19 cellular contexts compared by ENCODE assay signal in the genomic region with DNA sequence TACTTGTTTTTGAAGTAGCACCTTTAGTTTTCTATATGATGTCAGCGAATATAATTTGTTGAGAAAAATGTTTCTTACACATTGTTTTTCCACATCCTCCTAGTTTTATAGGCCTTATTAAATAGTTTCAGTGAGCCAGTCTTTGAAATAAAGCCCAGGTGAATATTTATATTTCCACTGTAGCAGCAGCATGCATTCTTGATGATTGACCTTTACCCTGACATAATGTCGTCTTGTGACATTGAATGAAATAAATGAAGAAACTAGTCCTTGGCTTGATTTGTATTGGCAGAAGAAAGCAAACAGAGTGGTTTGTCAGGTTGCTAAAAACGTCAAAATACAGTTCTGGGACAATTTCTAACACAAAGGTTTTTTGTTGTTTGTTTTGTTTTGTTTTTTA.
DNase-seq lines count a peak whose midpoint lies in the region; ATAC-seq, FAIRE-seq and TF ChIP-seq lines count a peak whose summit lies in the region.
"Had no signal": no experiment of that assay in that cellular context is flagged by ENCODE, and none has a peak within 500 bp of the region (broad histone marks: within the 10 kb centered on the region; RNA-seq: fewer than 3 reads in every experiment).

No MANE protein-coding gene starts in this region.

- H3K4me1 Mint-ChIP-seq in Calu3 (ENCODE audit: low read depth, unreplicated experiment) = peaks cover 51% of the 10 kb centered on the region

- no peak overlapping the region for H3K4me2 ChIP-seq in HepG2 (ENCODE audit: low read depth, low read length)
- H3K4me2 ChIP-seq: BLaER1 treated with 17β-estradiol and CSF1 and Interleukin-3, amounts not matched to agents 10 nM and 100 nM had no signal

- no peak for FAIRE-seq in HepG2 (lab: Jason Lieb, UNC)
- FAIRE-seq in GM12891 (lab: Jason Lieb, UNC) = no peak
- FAIRE-seq: D721Med, K562 had no signal

- H3K9ac ChIP-seq in HepG2 (ENCODE audit: insufficient read depth, low read depth, low read length) = no peak overlapping the region
- H3K9ac ChIP-seq in subcutaneous abdominal adipose tissue (ENCODE audit: low read length in 5 of 5) = no peak overlapping the region
- H3K9ac ChIP-seq: BLaER1 treated with 17β-estradiol and CSF1 and Interleukin-3, amounts not matched to agents 10 nM and 100 nM had no signal

- POLR2A ChIA-PET in HepG2 (lab: Yijun Ruan, JAX) = interaction anchor here (1.0 kb wide), 1 partner anchor 333 kb away, joined by 3 read pairs; no protein-coding TSS in a partner anchor

- CTCF ChIA-PET in Calu3 (lab: Charles Lee) = no interaction called here
- CTCF ChIA-PET in HepG2 (lab: Yijun Ruan, JAX; ENCODE audit: low intra/inter-chr PET ratio, low total read pairs) = no interaction called here

- in situ Hi-C loops in HepG2 (cut with HindIII; ENCODE audit: extremely low pct_ligation_motif_present, low pct_unique_long_range_greater_than_20kb) = no loop called here

- intact Hi-C loops in Calu3 (cut with micrococcal nuclease; ENCODE audit: unreplicated experiment) = loop anchor here (2.0 to 5.0 kb wide), 2 partner anchors 157 to 697 kb away; no protein-coding TSS in a partner anchor
- intact Hi-C loops in HepG2 (cut with micrococcal nuclease; ENCODE audit: unreplicated experiment) = loop anchor here (10.0 kb wide), 1 partner anchor 515 kb away; no protein-coding TSS in a partner anchor

- H3K4me3 ChIP-seq in HepG2 (replicated peaks in 1 of 3; ENCODE audit: insufficient read depth in 1 of 3, low read depth in 2 of 3, low read length in 3 of 3) = no peak overlapping the region
- no peak overlapping the region for H3K4me3 ChIP-seq in subcutaneous abdominal adipose tissue (ENCODE audit: low read depth in 1 of 5, low read length in 5 of 5)
- H3K4me3 ChIP-seq: BLaER1 treated with 17β-estradiol and CSF1 and Interleukin-3, amounts not matched to agents 10 nM and 100 nM; K562 had no signal

- no peak for TF ChIP-seq RAD21 in HepG2 (CRISPR knock-in tag; IDR thresholded peaks at IDR 0.05)

- no peak for ATAC-seq in HepG2
- ATAC-seq: K562, PC-3 had no signal

- DNase-seq in Calu3 (no peak), HepG2 (ENCODE audit: low spot score) (peak; percentile 20), NCI-H2227 treated with DMSO at 0.1 percent for 48 hours (lab: John Stamatoyannopoulos, UW) (no peak), GM12891 (ENCODE audit: insufficient read length, low spot score) (no peak), AG08396 (ENCODE audit: low spot score) (no peak)
- DNase-seq: CD8-positive, alpha-beta memory T cell; HCEC 1CT; NCI-H1105 treated with DMSO at 0.1 percent for 48 hours; NCI-H1694 treated with DMSO at 0.1 percent for 48 hours; NCI-H2107; NCI-H345; NCI-H524 treated with DMSO at 0.1 percent for 48 hours; PC-3 had no signal

- no peaks in the 10 kb centered on the region for H3K36me3 Mint-ChIP-seq in Calu3 (ENCODE audit: insufficient read depth, unreplicated experiment)
- H3K36me3 Mint-ChIP-seq: CD8-positive, alpha-beta memory T cell had no signal

- 66% methylated on average over 3 of the region's 3 CpGs for WGBS in HepG2 (ENCODE audit: low lambda C conversion rate)

- H3K79me2 ChIP-seq in HepG2 (ENCODE audit: insufficient read depth, low read length) = peaks cover 93% of the 10 kb centered on the region

- TF ChIP-seq CTCF in Calu3 (IDR thresholded peaks at IDR 0.05; ENCODE audit: unreplicated experiment) = no peak
- no peak for TF ChIP-seq CTCF in VCaP (conservative IDR thresholded peaks at IDR 0.05)
- no peak for TF ChIP-seq CTCF in HepG2 (CRISPR knock-in tag; IDR thresholded peaks at IDR 0.05)

- no peaks in the 10 kb centered on the region for H3K27me3 Mint-ChIP-seq in Calu3 (ENCODE audit: unreplicated experiment)
- H3K27me3 Mint-ChIP-seq: CD8-positive, alpha-beta memory T cell had no signal

- no peak for TF ChIP-seq EP300 in HepG2 (IDR thresholded peaks at IDR 0.05; ENCODE audit: low read depth in 2 of 2, low read length in 2 of 2)
- TF ChIP-seq EP300 in HepG2 (CRISPR knock-in tag; IDR thresholded peaks at IDR 0.05; ENCODE audit: borderline replicate concordance) = no peak

- no peaks in the 10 kb centered on the region for H3K9me3 Mint-ChIP-seq in Calu3 (ENCODE audit: low read depth, unreplicated experiment)
- H3K9me3 Mint-ChIP-seq: CD8-positive, alpha-beta memory T cell had no signal

- H3K4me1 ChIP-seq in HepG2 (ENCODE audit: insufficient read depth, low read length) = peaks cover 60% of the 10 kb centered on the region
- H3K4me1 ChIP-seq in subcutaneous abdominal adipose tissue (ENCODE audit: control insufficient read depth in 5 of 5, insufficient read depth in 5 of 5, low read length in 5 of 5) = peaks cover 0 to 39% (median 20%) of the 10 kb centered on the region in 5 donors

- no peak overlapping the region for H2AFZ ChIP-seq in HepG2 (ENCODE audit: low read length)

- H3K27ac ChIP-seq in VCaP = peak overlapping the region; percentile 79
- H3K27ac ChIP-seq in HepG2 (ENCODE audit: extremely low read length, insufficient read depth, low read length) = no peak overlapping the region
- H3K27ac ChIP-seq in subcutaneous abdominal adipose tissue (ENCODE audit: low read depth, low read length) = peak overlapping the region; percentile 43
- H3K27ac ChIP-seq: BLaER1 treated with 17β-estradiol and CSF1 and Interleukin-3, amounts not matched to agents 10 nM and 100 nM; RWPE1 had no signal

- H3K27me3 ChIP-seq in HepG2 (ENCODE audit: control insufficient read depth in 1 of 2, insufficient read depth in 2 of 2, low read length in 2 of 2) (no peaks in the 10 kb centered on the region), subcutaneous abdominal adipose tissue (ENCODE audit: control insufficient read depth in 5 of 5, insufficient read depth in 4 of 5, low read length in 5 of 5) (no peaks in the 10 kb centered on the region)
- H3K27me3 ChIP-seq: BLaER1 treated with 17β-estradiol and CSF1 and Interleukin-3, amounts not matched to agents 10 nM and 100 nM had no signal

- H4K20me1 ChIP-seq in HepG2 (ENCODE audit: insufficient read depth, low read length) = peaks cover 57% of the 10 kb centered on the region
- H4K20me1 ChIP-seq: BLaER1 treated with 17β-estradiol and CSF1 and Interleukin-3, amounts not matched to agents 10 nM and 100 nM had no signal

- peak overlapping the region; percentile 21 for H3K4me3 Mint-ChIP-seq in Calu3 (ENCODE audit: low read depth, unreplicated experiment)
- H3K4me3 Mint-ChIP-seq: CD8-positive, alpha-beta memory T cell had no signal

- H3K36me3 ChIP-seq in HepG2 (replicated peaks in 1 of 2; ENCODE audit: control insufficient read depth in 1 of 2, insufficient read depth in 2 of 2, low read length in 2 of 2) (peaks cover 5 to 18% of the 10 kb centered on the region in 2 experiments; a peak in 4 of 5 replicates), subcutaneous abdominal adipose tissue (ENCODE audit: control insufficient read depth in 5 of 5, insufficient read depth in 5 of 5, low read length in 5 of 5) (no peaks in the 10 kb centered on the region)
- H3K36me3 ChIP-seq: BLaER1 treated with 17β-estradiol and CSF1 and Interleukin-3, amounts not matched to agents 10 nM and 100 nM had no signal

- TF ChIP-seq POLR2A in HepG2 (IDR thresholded peaks at IDR 0.05; ENCODE audit: insufficient read depth in 1 of 2, low read depth in 2 of 2, low read length in 2 of 2) (no peak), GM12891 (IDR thresholded peaks at IDR 0.05; ENCODE audit: low read depth, low read length) (no peak)

- BruUV-seq in Calu3 (replicated peaks; lab: Mats Ljungman, UMichigan) = no TSS peak
- no TSS peak for BruUV-seq in HepG2 (replicated peaks; lab: Mats Ljungman, UMichigan)

- H3K27ac Mint-ChIP-seq in Calu3 (ENCODE audit: unreplicated experiment) = peak overlapping the region; percentile 36
- H3K27ac Mint-ChIP-seq: CD8-positive, alpha-beta memory T cell had no signal

- H3K9me3 ChIP-seq in HepG2 (ENCODE audit: low read length) = no peaks in the 10 kb centered on the region
- H3K9me3 ChIP-seq in subcutaneous abdominal adipose tissue (ENCODE audit: control insufficient read depth in 5 of 5, low read length in 5 of 5) = no peaks in the 10 kb centered on the region
- H3K9me3 ChIP-seq: BLaER1 treated with 17β-estradiol and CSF1 and Interleukin-3, amounts not matched to agents 10 nM and 100 nM had no signal

TF ChIP-seq in HepG2, 621 proteins besides CTCF, POLR2A, EP300 and RAD21 (continues in another document):
- TF ChIP-seq HOXA3 (CRISPR knock-in tag; IDR thresholded peaks at IDR 0.05) (no peak), ASH2L (IDR thresholded peaks at IDR 0.05; ENCODE audit: insufficient read length, low read depth, low read length) (peak; percentile 14)
- TF ChIP-seq, protein P1, sequence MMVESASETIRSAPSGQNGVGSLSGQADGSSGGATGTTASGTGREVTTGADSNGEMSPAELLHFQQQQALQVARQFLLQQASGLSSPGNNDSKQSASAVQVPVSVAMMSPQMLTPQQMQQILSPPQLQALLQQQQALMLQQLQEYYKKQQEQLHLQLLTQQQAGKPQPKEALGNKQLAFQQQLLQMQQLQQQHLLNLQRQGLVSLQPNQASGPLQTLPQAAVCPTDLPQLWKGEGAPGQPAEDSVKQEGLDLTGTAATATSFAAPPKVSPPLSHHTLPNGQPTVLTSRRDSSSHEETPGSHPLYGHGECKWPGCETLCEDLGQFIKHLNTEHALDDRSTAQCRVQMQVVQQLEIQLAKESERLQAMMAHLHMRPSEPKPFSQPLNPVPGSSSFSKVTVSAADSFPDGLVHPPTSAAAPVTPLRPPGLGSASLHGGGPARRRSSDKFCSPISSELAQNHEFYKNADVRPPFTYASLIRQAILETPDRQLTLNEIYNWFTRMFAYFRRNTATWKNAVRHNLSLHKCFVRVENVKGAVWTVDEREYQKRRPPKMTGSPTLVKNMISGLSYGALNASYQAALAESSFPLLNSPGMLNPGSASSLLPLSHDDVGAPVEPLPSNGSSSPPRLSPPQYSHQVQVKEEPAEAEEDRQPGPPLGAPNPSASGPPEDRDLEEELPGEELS (CRISPR knock-in tag; IDR thresholded peaks at IDR 0.05) = peak; percentile 44; the same call in 1 of the 2 replicates

TF ChIP-seq in GM12891, 5 proteins besides CTCF, POLR2A, EP300 and RAD21:
- no peak for TF ChIP-seq SPI1 (IDR thresholded peaks at IDR 0.05; ENCODE audit: low read depth, low read length)
- no peak for TF ChIP-seq POLR2AphosphoS5 (IDR thresholded peaks at IDR 0.05; ENCODE audit: low read depth, low read length)
- no peak for TF ChIP-seq TAF1 (IDR thresholded peaks at IDR 0.05; ENCODE audit: low read depth, low read length)
- no peak for TF ChIP-seq PAX5 (IDR thresholded peaks at IDR 0.05; ENCODE audit: insufficient read depth, low read length, severe bottlenecking)
- TF ChIP-seq POU2F2 (IDR thresholded peaks at IDR 0.05; ENCODE audit: low read depth, low read length) = no peak
TF ChIP-seq in GM12891: peak in this region for 0.
